ENCODE assay signal across 1 cellular context in genomic region chr4:54855221-54855854, GRCh38.
TF ChIP-seq lines count a peak whose summit lies in the region.

No MANE protein-coding gene starts in this region.

TF ChIP-seq in GM23338, 12 proteins besides CTCF, POLR2A, EP300 and RAD21 (continued from another document):
- TF ChIP-seq ZNF462 (CRISPR knock-in tag; IDR thresholded peaks at IDR 0.05): no peak
- no peak for TF ChIP-seq STAT1 (IDR thresholded peaks at IDR 0.05; ENCODE audit: unreplicated experiment)
- no peak for TF ChIP-seq POLR2AphosphoS5 (IDR thresholded peaks at IDR 0.05; ENCODE audit: low read depth)
- TF ChIP-seq ZNF114 (CRISPR knock-in tag; IDR thresholded peaks at IDR 0.05): no peak
- TF ChIP-seq JUNB (IDR thresholded peaks at IDR 0.05; ENCODE audit: unreplicated experiment): no peak
